8 cellular contexts compared by ENCODE assay signal in genomic region chr15:92882697-92883642, GRCh38. TPM values are rescaled to one million over a fixed set of nuclear protein-coding genes. Genes with fewer than 3 reads are reported as not detected.
DNase-seq lines count a peak whose midpoint lies in the region; ATAC-seq lines count a peak whose summit lies in the region.

No MANE protein-coding gene starts in this region.

- H3K36me3 ChIP-seq in CD4-positive, CD25-positive, alpha-beta regulatory T cell (ENCODE audit: control insufficient read depth, insufficient read depth, low read length): peaks cover 31% of the 10 kb centered on the region
- H3K36me3 ChIP-seq in thymus (ENCODE audit: control insufficient read depth, insufficient read depth): no peaks in the 10 kb centered on the region

- WGBS in thymus: under 1% methylated on average over 113 of the region's 113 CpGs

- intact Hi-C loops in dendritic cell treated with granulocyte-macrophage colony-stimulating factor and Interleukin-4, amounts not matched to agents 40 ng/mL and 50 ng/mL, for 4 days (cut with micrococcal nuclease): loop anchor here (1.0 to 5.0 kb wide), 2 partner anchors 36 to 74 kb away; no protein-coding TSS in a partner anchor

- peak in 1 of 3 donors; percentile 39 for DNase-seq in CD4-positive, CD25-positive, alpha-beta regulatory T cell
- DNase-seq in T-helper 22 cell (ENCODE audit: low read depth): peak; percentile 10
- no peak for DNase-seq in NCI-H446 treated with DMSO at 0.1 percent for 48 hours (lab: John Stamatoyannopoulos, UW)

- peak overlapping the region; percentile 100 for H3K27ac ChIP-seq in CD4-positive, CD25-positive, alpha-beta regulatory T cell (ENCODE audit: insufficient read depth, low read length, poor library complexity, severe bottlenecking)
- H3K27ac ChIP-seq in thymus (ENCODE audit: low read depth): peak overlapping the region; percentile 99

- H3K9me3 Mint-ChIP-seq in CD4-positive, CD25-positive, alpha-beta regulatory T cell: peaks cover 0 to 6% (median 0%) of the 10 kb centered on the region in 7 donors
- no peaks in the 10 kb centered on the region for H3K9me3 Mint-ChIP-seq in dendritic cell treated with granulocyte-macrophage colony-stimulating factor and Interleukin-4, amounts not matched to agents 40 ng/mL and 50 ng/mL, for 4 days

- no peaks in the 10 kb centered on the region for H3K27me3 ChIP-seq in CD4-positive, CD25-positive, alpha-beta regulatory T cell (ENCODE audit: control insufficient read depth, insufficient read depth, low read length)
- H3K27me3 ChIP-seq in mononuclear cell (ENCODE audit: insufficient read depth, low read length): no peaks in the 10 kb centered on the region
- no peaks in the 10 kb centered on the region for H3K27me3 ChIP-seq in thymus (ENCODE audit: control insufficient read depth, insufficient read depth)

- peaks cover 53% of the 10 kb centered on the region for H3K4me1 ChIP-seq in CD4-positive, CD25-positive, alpha-beta regulatory T cell (ENCODE audit: control insufficient read depth, insufficient read depth, low read length, poor library complexity, severe bottlenecking)
- peaks cover 32% of the 10 kb centered on the region for H3K4me1 ChIP-seq in mononuclear cell (ENCODE audit: insufficient read depth, low read length)
- peaks cover 31% of the 10 kb centered on the region for H3K4me1 ChIP-seq in thymus (ENCODE audit: control insufficient read depth, insufficient read depth, low read length)

- peak; percentile 78 to 79 for ATAC-seq in CD4-positive, CD25-positive, alpha-beta regulatory T cell (ENCODE audit: low read depth in 2 of 2)
- ATAC-seq in GM19372 (IDR thresholded peaks at IDR 0.05; ENCODE audit: low read depth, unreplicated experiment) (peak; percentile 57), HG03432 (IDR thresholded peaks at IDR 0.05; ENCODE audit: unreplicated experiment) (peak; percentile 72)

- H3K27ac Mint-ChIP-seq in CD4-positive, CD25-positive, alpha-beta regulatory T cell: peak overlapping the region; percentile 99
- H3K27ac Mint-ChIP-seq in dendritic cell treated with granulocyte-macrophage colony-stimulating factor and Interleukin-4, amounts not matched to agents 40 ng/mL and 50 ng/mL, for 4 days: peak overlapping the region; percentile 98

- H3K27me3 Mint-ChIP-seq in CD4-positive, CD25-positive, alpha-beta regulatory T cell: peaks cover 19% of the 10 kb centered on the region
- peaks cover 2% of the 10 kb centered on the region for H3K27me3 Mint-ChIP-seq in dendritic cell treated with granulocyte-macrophage colony-stimulating factor and Interleukin-4, amounts not matched to agents 40 ng/mL and 50 ng/mL, for 4 days

- peak overlapping the region; percentile 94 to 99 (median 96) for H3K4me3 Mint-ChIP-seq in CD4-positive, CD25-positive, alpha-beta regulatory T cell
- peak overlapping the region; percentile 81 for H3K4me3 Mint-ChIP-seq in dendritic cell treated with granulocyte-macrophage colony-stimulating factor and Interleukin-4, amounts not matched to agents 40 ng/mL and 50 ng/mL, for 4 days

- no peaks in the 10 kb centered on the region for H3K9me3 ChIP-seq in CD4-positive, CD25-positive, alpha-beta regulatory T cell (ENCODE audit: control insufficient read depth in 2 of 2, low read length in 2 of 2)
- H3K9me3 ChIP-seq in mononuclear cell (ENCODE audit: low read depth, low read length) (no peaks in the 10 kb centered on the region), thymus (ENCODE audit: control insufficient read depth) (no peaks in the 10 kb centered on the region)

- peaks cover 39% of the 10 kb centered on the region for H3K36me3 Mint-ChIP-seq in CD4-positive, CD25-positive, alpha-beta regulatory T cell
- H3K36me3 Mint-ChIP-seq in dendritic cell treated with granulocyte-macrophage colony-stimulating factor and Interleukin-4, amounts not matched to agents 40 ng/mL and 50 ng/mL, for 4 days (ENCODE audit: low read depth): peaks cover 48% of the 10 kb centered on the region

- peak overlapping the region; percentile 100 for H3K4me3 ChIP-seq in CD4-positive, CD25-positive, alpha-beta regulatory T cell (ENCODE audit: low read depth, low read length)
- peak overlapping the region; percentile 93 for H3K4me3 ChIP-seq in mononuclear cell (ENCODE audit: low read length)
- peak overlapping the region; percentile 98 for H3K4me3 ChIP-seq in thymus (ENCODE audit: low read length)

- H3K4me1 Mint-ChIP-seq in CD4-positive, CD25-positive, alpha-beta regulatory T cell: peaks cover 43 to 58% (median 46%) of the 10 kb centered on the region in 4 donors
- H3K4me1 Mint-ChIP-seq in dendritic cell treated with granulocyte-macrophage colony-stimulating factor and Interleukin-4, amounts not matched to agents 40 ng/mL and 50 ng/mL, for 4 days (ENCODE audit: low read depth): peaks cover 41% of the 10 kb centered on the region

RNA-seq across cellular contexts. Expression of gene CHD2, which starts 17.2 kb away (rescaled TPM):
- total RNA-seq in CD4-positive, CD25-positive, alpha-beta regulatory T cell: 579 TPM
- polyA plus RNA-seq in CD4-positive, CD25-positive, alpha-beta regulatory T cell: 10 to 100 TPM; 44.3 to 52.1 (median 48.6) TPM
- total RNA-seq in mononuclear cell: 947 TPM
- polyA plus RNA-seq in thymus: 62.0 TPM
